Comparison of ENCODE assay signal across 22 cellular contexts in the genomic region with DNA sequence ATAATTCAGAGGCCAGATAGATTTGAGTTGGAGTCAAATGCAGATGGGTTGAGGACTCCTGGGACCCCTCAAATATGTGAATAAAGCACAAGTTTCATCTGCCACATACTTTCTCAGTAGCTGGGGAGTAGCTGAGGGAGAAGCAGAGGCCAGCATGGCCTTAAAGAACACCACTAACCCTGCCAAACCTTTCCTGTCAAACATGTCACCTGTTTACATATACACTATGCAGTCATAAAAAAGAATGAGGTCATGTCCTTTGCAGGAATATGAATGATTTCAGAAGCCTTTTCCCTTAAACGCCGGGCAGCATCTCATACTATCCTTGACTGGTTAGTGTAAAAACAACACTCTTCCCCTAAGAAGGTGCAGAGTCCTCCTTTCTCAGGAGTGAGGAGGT.
"Had no signal": no experiment of that assay in that cellular context is flagged by ENCODE, and none has a peak within 500 bp of the region (broad histone marks: within the 10 kb centered on the region; RNA-seq: fewer than 3 reads in every experiment).

No MANE protein-coding gene starts in this region.

- H3K4me3 Mint-ChIP-seq: activated CD4-positive, alpha-beta T cell treated with anti-CD3 and anti-CD28 coated beads, Interleukin-2, amount 10 ng/mL, durations not matched to agents 24 days and 14 days; activated CD8-positive, alpha-beta T cell treated with anti-CD3 and anti-CD28 coated beads for 36 hours; activated naive CD8-positive, alpha-beta T cell treated with anti-CD3 and anti-CD28 coated beads, Interleukin-2, amount 10 ng/mL, durations not matched to agents 7 days and 5 days; activated T-helper 17 cell treated with anti-CD3 and anti-CD28 coated beads, Interleukin-2, amount 50 U/mL, for 72 hours; natural killer cell treated with Interleukin-12 subunit alpha and Interleukin-12 subunit beta and Interleukin-15 and Interleukin-18, amount 100 ng/mL, for 72 hours had no signal

- H3K9me3 Mint-ChIP-seq: activated B cell treated with CpG ODN at 0.5 μM for 24 hours; activated CD8-positive, alpha-beta T cell treated with anti-CD3 and anti-CD28 coated beads for 36 hours; activated naive CD8-positive, alpha-beta T cell treated with anti-CD3 and anti-CD28 coated beads, Interleukin-2, amount 10 ng/mL, durations not matched to agents 7 days and 5 days; activated T-helper 17 cell treated with anti-CD3 and anti-CD28 coated beads, Interleukin-2, amount 50 U/mL, for 72 hours; natural killer cell treated with Interleukin-12 subunit alpha and Interleukin-12 subunit beta and Interleukin-15 and Interleukin-18, amount 100 ng/mL, for 72 hours had no signal

- H3K27me3 ChIP-seq: dorsolateral prefrontal cortex, heart right ventricle, tibial artery had no signal

- H3K4me1 Mint-ChIP-seq: activated CD4-positive, alpha-beta T cell treated with anti-CD3 and anti-CD28 coated beads, Interleukin-2, amount 10 ng/mL, durations not matched to agents 24 days and 14 days; activated naive CD8-positive, alpha-beta T cell treated with anti-CD3 and anti-CD28 coated beads, Interleukin-2, amount 10 ng/mL, durations not matched to agents 7 days and 5 days; activated T-helper 17 cell treated with anti-CD3 and anti-CD28 coated beads, Interleukin-2, amount 50 U/mL, for 72 hours had no signal

- H3K36me3 Mint-ChIP-seq: activated naive CD8-positive, alpha-beta T cell treated with anti-CD3 and anti-CD28 coated beads, Interleukin-2, amount 10 ng/mL, durations not matched to agents 7 days and 5 days; natural killer cell treated with Interleukin-12 subunit alpha and Interleukin-12 subunit beta and Interleukin-15 and Interleukin-18, amount 100 ng/mL, for 72 hours had no signal

- DNase-seq: activated B cell treated with CpG ODN at 0.5 μM for 24 hours; activated CD4-positive, alpha-beta T cell treated with anti-CD3 and anti-CD28 coated beads, Interleukin-2, amount 10 ng/mL, durations not matched to agents 24 days and 14 days; activated CD8-positive, alpha-beta T cell treated with anti-CD3 and anti-CD28 coated beads for 36 hours; activated naive CD4-positive, alpha-beta T cell treated with Interleukin-2 at 50 U/mL for 16 hours; activated naive CD8-positive, alpha-beta T cell treated with anti-CD3 and anti-CD28 coated beads, Interleukin-2, amount 10 ng/mL, durations not matched to agents 7 days and 5 days; activated T-cell treated with anti-CD3 and anti-CD28 coated beads, Interleukin-2, amount 50 U/mL, for 1 hour; amygdala; central memory CD4-positive, alpha-beta T cell; dorsolateral prefrontal cortex; heart right ventricle; left ventricle myocardium superior; psoas muscle; right cardiac atrium; stimulated activated naive CD8-positive, alpha-beta T cell treated with anti-CD3 and anti-CD28 coated beads, Interleukin-15, Interleukin-2, amounts not matched to agents 100 U/mL and 50 U/mL, for 24 hours; substantia nigra; T-helper 1 cell; T-helper 9 cell; tibial artery had no signal

- H3K4me3 ChIP-seq: dorsolateral prefrontal cortex, heart right ventricle, psoas muscle, skin epidermis, tibial artery had no signal

- H3K27me3 Mint-ChIP-seq: activated B cell treated with CpG ODN at 0.5 μM for 24 hours; activated CD4-positive, alpha-beta T cell treated with anti-CD3 and anti-CD28 coated beads, Interleukin-2, amount 10 ng/mL, durations not matched to agents 24 days and 14 days; activated CD8-positive, alpha-beta T cell treated with anti-CD3 and anti-CD28 coated beads for 36 hours; activated naive CD8-positive, alpha-beta T cell treated with anti-CD3 and anti-CD28 coated beads, Interleukin-2, amount 10 ng/mL, durations not matched to agents 7 days and 5 days had no signal

- H3K27ac ChIP-seq: psoas muscle, tibial artery had no signal

- H3K4me1 ChIP-seq: psoas muscle had no signal

- H3K9me3 ChIP-seq: psoas muscle, tibial artery had no signal

- H3K36me3 ChIP-seq: heart right ventricle, tibial artery had no signal

- FAIRE-seq: colon had no signal

- H3K27ac Mint-ChIP-seq: activated B cell treated with CpG ODN at 0.5 μM for 24 hours; activated CD4-positive, alpha-beta T cell treated with anti-CD3 and anti-CD28 coated beads, Interleukin-2, amount 10 ng/mL, durations not matched to agents 24 days and 14 days; activated CD8-positive, alpha-beta T cell treated with anti-CD3 and anti-CD28 coated beads for 36 hours; activated naive CD8-positive, alpha-beta T cell treated with anti-CD3 and anti-CD28 coated beads, Interleukin-2, amount 10 ng/mL, durations not matched to agents 7 days and 5 days; activated T-helper 17 cell treated with anti-CD3 and anti-CD28 coated beads, Interleukin-2, amount 50 U/mL, for 72 hours; natural killer cell treated with Interleukin-12 subunit alpha and Interleukin-12 subunit beta and Interleukin-15 and Interleukin-18, amount 100 ng/mL, for 72 hours had no signal

- ATAC-seq: activated CD8-positive, alpha-beta T cell treated with anti-CD3 and anti-CD28 coated beads for 36 hours; activated T-helper 17 cell treated with anti-CD3 and anti-CD28 coated beads, Interleukin-2, amount 50 U/mL, for 72 hours; heart right ventricle; left ventricle myocardium superior; natural killer cell treated with Interleukin-12 subunit alpha and Interleukin-12 subunit beta and Interleukin-15 and Interleukin-18, amount 100 ng/mL, for 72 hours; psoas muscle; stimulated activated naive CD8-positive, alpha-beta T cell treated with anti-CD3 and anti-CD28 coated beads, Interleukin-15, Interleukin-2, amounts not matched to agents 100 U/mL and 50 U/mL, for 24 hours had no signal
